37 cellular contexts compared by ENCODE assay signal in genomic region chr1:37261129-37261528, GRCh38.
"Had no signal": no experiment of that assay in that cellular context is flagged by ENCODE, and none has a peak within 500 bp of the region (broad histone marks: within the 10 kb centered on the region; RNA-seq: fewer than 3 reads in every experiment).

No MANE protein-coding gene starts in this region.

- H3K27me3 Mint-ChIP-seq: activated naive CD8-positive, alpha-beta T cell treated with anti-CD3 and anti-CD28 coated beads, Interleukin-2, amount 10 ng/mL, durations not matched to agents 7 days and 5 days had no signal

- H3K36me3 Mint-ChIP-seq: activated CD4-positive, alpha-beta memory T cell treated with anti-CD3 and anti-CD28 coated beads for 36 hours; activated naive CD4-positive, alpha-beta T cell treated with anti-CD3 and anti-CD28 coated beads, Interleukin-2, amount 10 ng/mL, durations not matched to agents 7 days and 5 days; activated naive CD4-positive, alpha-beta T cell treated with anti-CD3 and anti-CD28 coated beads, Interleukin-2, amount 50 U/mL, for 24 hours; activated naive CD8-positive, alpha-beta T cell; activated naive CD8-positive, alpha-beta T cell treated with anti-CD3 and anti-CD28 coated beads, Interleukin-2, amount 10 ng/mL, durations not matched to agents 7 days and 5 days; brain had no signal

- H3K9me3 ChIP-seq: ascending aorta had no signal

- H3K4me1 ChIP-seq: ascending aorta had no signal

- H3K4me3 ChIP-seq: ascending aorta, cardiac muscle cell had no signal

- H3K9me3 Mint-ChIP-seq: activated CD4-positive, alpha-beta memory T cell treated with anti-CD3 and anti-CD28 coated beads for 36 hours; activated CD4-positive, alpha-beta T cell treated with anti-CD3 and anti-CD28 coated beads, Interleukin-2, amount 10 ng/mL, durations not matched to agents 24 days and 14 days; activated CD8-positive, alpha-beta T cell treated with anti-CD3 and anti-CD28 coated beads for 36 hours; activated naive CD4-positive, alpha-beta T cell treated with anti-CD3 and anti-CD28 coated beads, Interleukin-2, amount 10 ng/mL, durations not matched to agents 7 days and 5 days; activated naive CD4-positive, alpha-beta T cell treated with anti-CD3 and anti-CD28 coated beads, Interleukin-2, amount 50 U/mL, for 24 hours; activated naive CD8-positive, alpha-beta T cell treated with anti-CD3 and anti-CD28 coated beads, Interleukin-2, amount 10 ng/mL, durations not matched to agents 7 days and 5 days; activated naive CD8-positive, alpha-beta T cell treated with anti-CD3 and anti-CD28 coated beads, Interleukin-2, amount 50 U/mL, for 24 hours; activated T-helper 2 cell treated with anti-CD3 and anti-CD28 coated beads, Interferon-gamma antibody, Interleukin-2, Interleukin-4, amounts not matched to agents 10 μg/mL and 5 μg/mL and 100 μg/mL, durations not matched to agents 14 hours and 24 hours and 36 hours; T-helper 1 cell treated with Interleukin-12 subunit alpha and Interleukin-12 subunit beta and Interleukin-4 antibody, amounts not matched to agents 30 μg/mL and 1 μg/mL, for 36 hours; T-helper 2 cell treated with Interferon-gamma antibody and Interleukin-4, amounts not matched to agents 5 μg/mL and 100 μg/mL, for 36 hours had no signal

- H3K27ac ChIP-seq: ascending aorta, cardiac muscle cell, VCaP had no signal

- DNase-seq: activated B cell treated with CpG ODN at 0.5 μM for 24 hours; activated CD4-positive, alpha-beta memory T cell treated with anti-CD3 and anti-CD28 coated beads for 36 hours; activated CD4-positive, alpha-beta T cell treated with anti-CD3 and anti-CD28 coated beads for 4 hours; activated CD4-positive, alpha-beta T cell treated with anti-CD3 and anti-CD28 coated beads, Interleukin-2, amount 10 ng/mL, durations not matched to agents 24 days and 14 days; activated CD4-positive, alpha-beta T cell treated with anti-CD3 and anti-CD28 coated beads, Interleukin-2, amount 50 U/mL, for 1 hour; activated CD4-positive, alpha-beta T cell treated with anti-CD3 and anti-CD28 coated beads, Interleukin-2, amount 50 U/mL, for 4 hours; activated CD4-positive, CD25-positive, alpha-beta regulatory T cell treated with anti-CD3 and anti-CD28 coated beads, Interleukin-2, amount 50 U/mL, for 72 hours; activated CD8-positive, alpha-beta memory T cell treated with anti-CD3 and anti-CD28 coated beads, Interleukin-2, amount 50 U/mL, for 4 hours; activated CD8-positive, alpha-beta T cell treated with anti-CD3 and anti-CD28 coated beads for 36 hours; activated effector memory CD4-positive, alpha-beta T cell treated with Interleukin-2 at 50 U/mL for 16 hours; activated gamma-delta T cell; activated naive CD4-positive, alpha-beta T cell treated with anti-CD3 and anti-CD28 coated beads, Interleukin-2, amount 10 ng/mL, durations not matched to agents 7 days and 5 days; activated naive CD4-positive, alpha-beta T cell treated with Interleukin-2 at 50 U/mL for 16 hours; activated naive CD8-positive, alpha-beta T cell treated with anti-CD3 and anti-CD28 coated beads, Interleukin-2, amount 10 ng/mL, durations not matched to agents 7 days and 5 days; activated naive CD8-positive, alpha-beta T cell treated with anti-CD3 and anti-CD28 coated beads, Interleukin-2, amount 50 U/mL, for 24 hours; activated T-cell treated with anti-CD3 and anti-CD28 coated beads for 4 hours; activated T-cell treated with anti-CD3 and anti-CD28 coated beads, Interleukin-2, amount 50 U/mL, for 1 hour; activated T-cell treated with anti-CD3 and anti-CD28 coated beads, Interleukin-2, amount 50 U/mL, for 4 hours; amygdala; anterior cingulate cortex; caudate nucleus; cerebellar nuclear complex; T-helper 1 cell; T-helper 2 cell; T-helper 9 cell had no signal

- H3K27ac Mint-ChIP-seq: activated B cell treated with CpG ODN at 0.5 μM for 24 hours; activated CD4-positive, alpha-beta memory T cell treated with anti-CD3 and anti-CD28 coated beads for 36 hours; activated CD4-positive, alpha-beta T cell treated with anti-CD3 and anti-CD28 coated beads, Interleukin-2, amount 10 ng/mL, durations not matched to agents 24 days and 14 days; activated CD8-positive, alpha-beta T cell treated with anti-CD3 and anti-CD28 coated beads for 36 hours; activated naive CD4-positive, alpha-beta T cell treated with anti-CD3 and anti-CD28 coated beads, Interleukin-2, amount 10 ng/mL, durations not matched to agents 7 days and 5 days; activated naive CD4-positive, alpha-beta T cell treated with anti-CD3 and anti-CD28 coated beads, Interleukin-2, amount 50 U/mL, for 24 hours; activated naive CD8-positive, alpha-beta T cell; activated naive CD8-positive, alpha-beta T cell treated with anti-CD3 and anti-CD28 coated beads, Interleukin-2, amount 10 ng/mL, durations not matched to agents 7 days and 5 days; activated naive CD8-positive, alpha-beta T cell treated with anti-CD3 and anti-CD28 coated beads, Interleukin-2, amount 50 U/mL, for 24 hours; activated T-helper 2 cell treated with anti-CD3 and anti-CD28 coated beads, Interferon-gamma antibody, Interleukin-2, Interleukin-4, amounts not matched to agents 10 μg/mL and 5 μg/mL and 100 μg/mL, durations not matched to agents 14 hours and 24 hours and 36 hours; T-helper 1 cell treated with Interleukin-12 subunit alpha and Interleukin-12 subunit beta and Interleukin-4 antibody, amounts not matched to agents 30 μg/mL and 1 μg/mL, for 36 hours; T-helper 2 cell treated with Interferon-gamma antibody and Interleukin-4, amounts not matched to agents 5 μg/mL and 100 μg/mL, for 36 hours had no signal

- H3K4me3 Mint-ChIP-seq: activated B cell treated with CpG ODN at 0.5 μM for 24 hours; activated CD4-positive, alpha-beta memory T cell treated with anti-CD3 and anti-CD28 coated beads for 36 hours; activated CD4-positive, alpha-beta T cell treated with anti-CD3 and anti-CD28 coated beads, Interleukin-2, amount 10 ng/mL, durations not matched to agents 24 days and 14 days; activated CD8-positive, alpha-beta T cell treated with anti-CD3 and anti-CD28 coated beads for 36 hours; activated naive CD4-positive, alpha-beta T cell treated with anti-CD3 and anti-CD28 coated beads, Interleukin-2, amount 10 ng/mL, durations not matched to agents 7 days and 5 days; activated naive CD4-positive, alpha-beta T cell treated with anti-CD3 and anti-CD28 coated beads, Interleukin-2, amount 50 U/mL, for 24 hours; activated naive CD8-positive, alpha-beta T cell; activated naive CD8-positive, alpha-beta T cell treated with anti-CD3 and anti-CD28 coated beads, Interleukin-2, amount 10 ng/mL, durations not matched to agents 7 days and 5 days; activated naive CD8-positive, alpha-beta T cell treated with anti-CD3 and anti-CD28 coated beads, Interleukin-2, amount 50 U/mL, for 24 hours; activated T-cell treated with anti-CD3 and anti-CD28 coated beads, Interleukin-2, amount 50 U/mL, for 4 hours; brain; central memory CD8-positive, alpha-beta T cell; T-helper 1 cell treated with Interleukin-12 subunit alpha and Interleukin-12 subunit beta and Interleukin-4 antibody, amounts not matched to agents 30 μg/mL and 1 μg/mL, for 36 hours; T-helper 2 cell treated with Interferon-gamma antibody and Interleukin-4, amounts not matched to agents 5 μg/mL and 100 μg/mL, for 36 hours had no signal

- H3K36me3 ChIP-seq: ascending aorta, cardiac muscle cell had no signal

- ATAC-seq: activated CD8-positive, alpha-beta T cell treated with anti-CD3 and anti-CD28 coated beads for 36 hours; activated naive CD8-positive, alpha-beta T cell treated with anti-CD3 and anti-CD28 coated beads, Interleukin-2, amount 50 U/mL, for 24 hours; activated T-cell treated with anti-CD3 and anti-CD28 coated beads, Interleukin-2, amount 50 U/mL, for 4 hours had no signal

- H3K4me1 Mint-ChIP-seq: activated CD4-positive, alpha-beta T cell treated with anti-CD3 and anti-CD28 coated beads, Interleukin-2, amount 10 ng/mL, durations not matched to agents 24 days and 14 days; activated naive CD4-positive, alpha-beta T cell treated with anti-CD3 and anti-CD28 coated beads, Interleukin-2, amount 10 ng/mL, durations not matched to agents 7 days and 5 days; activated naive CD4-positive, alpha-beta T cell treated with anti-CD3 and anti-CD28 coated beads, Interleukin-2, amount 50 U/mL, for 24 hours; activated naive CD8-positive, alpha-beta T cell treated with anti-CD3 and anti-CD28 coated beads, Interleukin-2, amount 10 ng/mL, durations not matched to agents 7 days and 5 days; activated naive CD8-positive, alpha-beta T cell treated with anti-CD3 and anti-CD28 coated beads, Interleukin-2, amount 50 U/mL, for 24 hours had no signal

- H3K27me3 ChIP-seq: ascending aorta, cardiac muscle cell had no signal

- FAIRE-seq: bronchial epithelial cell, TTC549 had no signal
